Comparison of ENCODE assay signal across 17 cellular contexts in the genomic region with DNA sequence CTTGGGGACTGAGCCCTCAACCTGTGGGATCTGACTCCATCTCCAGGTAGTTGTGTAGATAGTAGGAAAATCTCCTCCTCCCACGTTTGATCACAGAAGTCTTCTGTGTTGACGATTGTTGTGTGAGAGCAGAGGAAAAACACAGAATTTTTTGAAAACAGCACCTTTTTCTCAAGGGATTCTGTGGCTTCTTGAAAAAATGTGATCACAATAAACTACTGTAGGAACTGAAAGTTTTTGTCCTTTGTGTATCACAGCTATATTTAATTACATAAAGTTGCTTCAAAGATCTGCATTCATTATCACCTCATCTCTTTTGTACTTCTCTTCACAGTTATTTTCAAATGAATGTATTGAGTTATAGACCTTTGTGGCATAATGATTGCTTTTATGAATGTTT.
DNase-seq lines count a peak whose midpoint lies in the region; ATAC-seq and TF ChIP-seq lines count a peak whose summit lies in the region.
"Had no signal": no experiment of that assay in that cellular context is flagged by ENCODE, and none has a peak within 500 bp of the region (broad histone marks: within the 10 kb centered on the region; RNA-seq: fewer than 3 reads in every experiment).

No MANE protein-coding gene starts in this region.

- H3K4me3 Mint-ChIP-seq in activated naive CD4-positive, alpha-beta T cell treated with anti-CD3 and anti-CD28 coated beads, Interleukin-2, amount 50 U/mL, for 24 hours: peak overlapping the region; percentile 6
- no peak overlapping the region for H3K4me3 Mint-ChIP-seq in dendritic cell treated with granulocyte-macrophage colony-stimulating factor and Interleukin-4, amounts not matched to agents 40 ng/mL and 50 ng/mL, for 4 days
- no peak overlapping the region for H3K4me3 Mint-ChIP-seq in mesothelial cell of epicardium
- H3K4me3 Mint-ChIP-seq: GM23338 had no signal

- no peaks in the 10 kb centered on the region for H3K27me3 ChIP-seq in upper lobe of left lung
- H3K27me3 ChIP-seq: body of pancreas had no signal

- no peak for TF ChIP-seq POLR2A in upper lobe of left lung (IDR thresholded peaks at IDR 0.05)

- H3K27ac ChIP-seq in KOPT-K1 (ENCODE audit: low read depth, low read length, poor library complexity, severe bottlenecking) (peak overlapping the region; percentile 37), upper lobe of left lung (peak overlapping the region in 3 of 4 donors; percentile 39 to 69 (median 39))
- H3K27ac ChIP-seq: prostate gland had no signal

- intact Hi-C loops in dendritic cell treated with granulocyte-macrophage colony-stimulating factor and Interleukin-4, amounts not matched to agents 40 ng/mL and 50 ng/mL, for 4 days (cut with micrococcal nuclease): loop anchor here (10.0 kb wide), 1 partner anchor 55 kb away; no protein-coding TSS in a partner anchor

- H3K27me3 Mint-ChIP-seq in activated naive CD4-positive, alpha-beta T cell treated with anti-CD3 and anti-CD28 coated beads, Interleukin-2, amount 50 U/mL, for 24 hours: no peaks in the 10 kb centered on the region
- H3K27me3 Mint-ChIP-seq in dendritic cell treated with granulocyte-macrophage colony-stimulating factor and Interleukin-4, amounts not matched to agents 40 ng/mL and 50 ng/mL, for 4 days: no peaks in the 10 kb centered on the region
- H3K27me3 Mint-ChIP-seq in mesothelial cell of epicardium (ENCODE audit: low read depth): no peaks in the 10 kb centered on the region

- H3K36me3 ChIP-seq in KOPT-K1 (ENCODE audit: insufficient read depth, low read length) (no peaks in the 10 kb centered on the region), upper lobe of left lung (no peaks in the 10 kb centered on the region)
- H3K36me3 ChIP-seq: prostate gland had no signal

- TF ChIP-seq CTCF in upper lobe of left lung (IDR thresholded peaks at IDR 0.05) (no peak), mesothelial cell of epicardium (IDR thresholded peaks at IDR 0.05; ENCODE audit: unreplicated experiment) (no peak)

- ATAC-seq in upper lobe of left lung (ENCODE audit: low FRiP score in 2 of 2) (no peak), GM21526 (IDR thresholded peaks at IDR 0.05; ENCODE audit: low FRiP score, unreplicated experiment) (no peak), GM21360 (IDR thresholded peaks at IDR 0.05; ENCODE audit: unreplicated experiment) (no peak)
- ATAC-seq: body of pancreas, GM23338, Right ventricle myocardium inferior had no signal

- 48 to 53% methylated on average over 2 of the region's 2 CpGs for WGBS in upper lobe of left lung, 2 donors

- peaks cover 82% of the 10 kb centered on the region for H3K4me1 Mint-ChIP-seq in activated naive CD4-positive, alpha-beta T cell treated with anti-CD3 and anti-CD28 coated beads, Interleukin-2, amount 50 U/mL, for 24 hours
- H3K4me1 Mint-ChIP-seq in dendritic cell treated with granulocyte-macrophage colony-stimulating factor and Interleukin-4, amounts not matched to agents 40 ng/mL and 50 ng/mL, for 4 days (ENCODE audit: low read depth): peaks cover 66% of the 10 kb centered on the region
- peaks cover 11% of the 10 kb centered on the region for H3K4me1 Mint-ChIP-seq in mesothelial cell of epicardium

- no peak overlapping the region for H3K27ac Mint-ChIP-seq in activated naive CD4-positive, alpha-beta T cell treated with anti-CD3 and anti-CD28 coated beads, Interleukin-2, amount 50 U/mL, for 24 hours
- peak overlapping the region; percentile 28 for H3K27ac Mint-ChIP-seq in dendritic cell treated with granulocyte-macrophage colony-stimulating factor and Interleukin-4, amounts not matched to agents 40 ng/mL and 50 ng/mL, for 4 days
- no peak overlapping the region for H3K27ac Mint-ChIP-seq in mesothelial cell of epicardium
- H3K27ac Mint-ChIP-seq: GM23338 had no signal

- H3K9me3 Mint-ChIP-seq in activated naive CD4-positive, alpha-beta T cell treated with anti-CD3 and anti-CD28 coated beads, Interleukin-2, amount 50 U/mL, for 24 hours: no peaks in the 10 kb centered on the region
- H3K9me3 Mint-ChIP-seq in dendritic cell treated with granulocyte-macrophage colony-stimulating factor and Interleukin-4, amounts not matched to agents 40 ng/mL and 50 ng/mL, for 4 days: no peaks in the 10 kb centered on the region
- H3K9me3 Mint-ChIP-seq in mesothelial cell of epicardium: no peaks in the 10 kb centered on the region
- H3K9me3 Mint-ChIP-seq: GM23338 had no signal

- H3K4me3 ChIP-seq in upper lobe of left lung: no peak overlapping the region
- H3K4me3 ChIP-seq: body of pancreas, GM23338, prostate gland had no signal

- peaks cover 45 to 76% (median 66%) of the 10 kb centered on the region in 4 donors for H3K4me1 ChIP-seq in upper lobe of left lung

- no peak for DNase-seq in activated naive CD4-positive, alpha-beta T cell treated with anti-CD3 and anti-CD28 coated beads, Interleukin-2, amount 50 U/mL, for 16 hours
- DNase-seq in upper lobe of left lung (no peak), mesothelial cell of epicardium (ENCODE audit: low spot score in 2 of 2, unreplicated experiment in 2 of 2) (no peak)
- DNase-seq: activated CD4-positive, alpha-beta T cell treated with anti-CD3 and anti-CD28 coated beads for 48 hours; activated effector memory CD4-positive, alpha-beta T cell treated with anti-CD3 and anti-CD28 coated beads, Interleukin-2, amount 50 U/mL, for 16 hours; body of pancreas; KG1; NCI-H1417; NCI-H2171 treated with DMSO at 0.1 percent for 48 hours had no signal

- TF ChIP-seq EP300 in upper lobe of left lung (IDR thresholded peaks at IDR 0.05): no peak

- H3K36me3 Mint-ChIP-seq in activated naive CD4-positive, alpha-beta T cell treated with anti-CD3 and anti-CD28 coated beads, Interleukin-2, amount 50 U/mL, for 24 hours: peaks cover 10% of the 10 kb centered on the region
- peaks cover 24% of the 10 kb centered on the region for H3K36me3 Mint-ChIP-seq in dendritic cell treated with granulocyte-macrophage colony-stimulating factor and Interleukin-4, amounts not matched to agents 40 ng/mL and 50 ng/mL, for 4 days (ENCODE audit: low read depth)
- H3K36me3 Mint-ChIP-seq in mesothelial cell of epicardium: no peaks in the 10 kb centered on the region

- H3K9me3 ChIP-seq in KOPT-K1 (ENCODE audit: insufficient read depth, low read length, poor library complexity, severe bottlenecking): no peaks in the 10 kb centered on the region
- H3K9me3 ChIP-seq in upper lobe of left lung: no peaks in the 10 kb centered on the region
- H3K9me3 ChIP-seq: body of pancreas, prostate gland had no signal
